Comparison of ENCODE assay signal across 8 cellular contexts in genomic region chr12:121465921-121466799, GRCh38.
DNase-seq lines count a peak whose midpoint lies in the region; ATAC-seq and TF ChIP-seq lines count a peak whose summit lies in the region.

No MANE protein-coding gene starts in this region.

- H3K27ac ChIP-seq in 22Rv1 = peak overlapping the region; percentile 68
- peak overlapping the region; percentile 32 for H3K27ac ChIP-seq in RWPE2 (ENCODE audit: poor library complexity, severe bottlenecking)

- H3K4me3 ChIP-seq in RWPE2 (ENCODE audit: severe bottlenecking) = peak overlapping the region; percentile 91

- ATAC-seq in GM18511 (IDR thresholded peaks at IDR 0.05; ENCODE audit: unreplicated experiment) (peak; percentile 13), HG03097 (IDR thresholded peaks at IDR 0.05; ENCODE audit: low FRiP score, unreplicated experiment) (peak; percentile 11), RWPE2 (ENCODE audit: low read depth) (no peak)
- no peak for ATAC-seq in activated naive CD8-positive, alpha-beta T cell treated with anti-CD3 and anti-CD28 coated beads, Interleukin-2, amount 10 ng/mL, durations not matched to agents 7 days and 5 days (ENCODE audit: low read depth)

- TF ChIP-seq CTCF in 22Rv1 (IDR thresholded peaks at IDR 0.05) (no peak), RWPE2 (IDR thresholded peaks at IDR 0.05; ENCODE audit: poor library complexity, severe bottlenecking) (no peak)

- no peaks in the 10 kb centered on the region for H3K9me3 ChIP-seq in RWPE2 (ENCODE audit: severe bottlenecking)

- no peak for DNase-seq in RWPE2 (ENCODE audit: low spot score)
- peak; percentile 75 for DNase-seq in activated naive CD8-positive, alpha-beta T cell treated with anti-CD3 and anti-CD28 coated beads, Interleukin-2, amount 10 ng/mL, durations not matched to agents 7 days and 5 days
- DNase-seq in immature natural killer cell = peak; percentile 63 to 68 (median 63)
- DNase-seq in stimulated activated CD4-positive, alpha-beta T cell treated with anti-CD3 and anti-CD28 coated beads, Interleukin-4, amount 100 ng/mL, for 24 hours = peak; percentile 41
- DNase-seq in cerebellum (ENCODE audit: low spot score) = no peak

- H3K4me3 Mint-ChIP-seq in activated naive CD8-positive, alpha-beta T cell treated with anti-CD3 and anti-CD28 coated beads, Interleukin-2, amount 10 ng/mL, durations not matched to agents 7 days and 5 days = peak overlapping the region; percentile 94
- H3K4me3 Mint-ChIP-seq in immature natural killer cell = peak overlapping the region; percentile 92 to 96 (median 94)

- peaks cover 34% of the 10 kb centered on the region for H3K4me1 Mint-ChIP-seq in activated naive CD8-positive, alpha-beta T cell treated with anti-CD3 and anti-CD28 coated beads, Interleukin-2, amount 10 ng/mL, durations not matched to agents 7 days and 5 days
- peaks cover 25% of the 10 kb centered on the region in 2 donors for H3K4me1 Mint-ChIP-seq in immature natural killer cell

- H3K27ac Mint-ChIP-seq in activated naive CD8-positive, alpha-beta T cell treated with anti-CD3 and anti-CD28 coated beads, Interleukin-2, amount 10 ng/mL, durations not matched to agents 7 days and 5 days = peak overlapping the region; percentile 93
- H3K27ac Mint-ChIP-seq in immature natural killer cell = peak overlapping the region; percentile 86 to 97 (median 93)

- H3K4me1 ChIP-seq in RWPE2 (ENCODE audit: insufficient read depth, poor library complexity, severe bottlenecking) = no peaks in the 10 kb centered on the region

- H3K36me3 Mint-ChIP-seq in activated naive CD8-positive, alpha-beta T cell treated with anti-CD3 and anti-CD28 coated beads, Interleukin-2, amount 10 ng/mL, durations not matched to agents 7 days and 5 days = peaks cover 11% of the 10 kb centered on the region
- no peaks in the 10 kb centered on the region for H3K36me3 Mint-ChIP-seq in immature natural killer cell

- H3K36me3 ChIP-seq in RWPE2 (ENCODE audit: low read depth) = peaks cover 5% of the 10 kb centered on the region; the same call in 1 of the 2 replicates

- H3K27me3 ChIP-seq in RWPE2 (ENCODE audit: insufficient read depth, poor library complexity, severe bottlenecking) = no peaks in the 10 kb centered on the region

- H3K9me3 Mint-ChIP-seq in activated naive CD8-positive, alpha-beta T cell treated with anti-CD3 and anti-CD28 coated beads, Interleukin-2, amount 10 ng/mL, durations not matched to agents 7 days and 5 days = no peaks in the 10 kb centered on the region
- no peaks in the 10 kb centered on the region for H3K9me3 Mint-ChIP-seq in immature natural killer cell

- H3K27me3 Mint-ChIP-seq in activated naive CD8-positive, alpha-beta T cell treated with anti-CD3 and anti-CD28 coated beads, Interleukin-2, amount 10 ng/mL, durations not matched to agents 7 days and 5 days = peaks cover 2% of the 10 kb centered on the region
- H3K27me3 Mint-ChIP-seq in immature natural killer cell (ENCODE audit: low read depth in 3 of 3) = peaks cover 10 to 13% (median 11%) of the 10 kb centered on the region in 3 donors

- POLR2A ChIA-PET in activated naive CD8-positive, alpha-beta T cell treated with anti-CD3 and anti-CD28 coated beads, Interleukin-2, amount 10 ng/mL, durations not matched to agents 7 days and 5 days (lab: Charles Lee) = interaction anchor here (0.5 to 1.0 kb wide), 2 partner anchors 65 to 297 kb away, joined by 3 to 6 read pairs; no protein-coding TSS in a partner anchor

Comparison
In these comparisons a context has a peak if more than half of its experiments do, and no peak if none do; other contexts are left out.
1. ATAC-seq: peak in GM18511 (single experiment) and HG03097 (single experiment); none in RWPE2 (single experiment) and activated naive CD8-positive, alpha-beta T cell treated with anti-CD3 and anti-CD28 coated beads, Interleukin-2, amount 10 ng/mL, durations not matched to agents 7 days and 5 days (single experiment).
2. DNase-seq: peak in activated naive CD8-positive, alpha-beta T cell treated with anti-CD3 and anti-CD28 coated beads, Interleukin-2, amount 10 ng/mL, durations not matched to agents 7 days and 5 days (single experiment), immature natural killer cell (3 of 3) and stimulated activated CD4-positive, alpha-beta T cell treated with anti-CD3 and anti-CD28 coated beads, Interleukin-4, amount 100 ng/mL, for 24 hours (single experiment); none in RWPE2 (single experiment) and cerebellum (single experiment).